Comparison of ENCODE assay signal across 8 cellular contexts in the genomic region with DNA sequence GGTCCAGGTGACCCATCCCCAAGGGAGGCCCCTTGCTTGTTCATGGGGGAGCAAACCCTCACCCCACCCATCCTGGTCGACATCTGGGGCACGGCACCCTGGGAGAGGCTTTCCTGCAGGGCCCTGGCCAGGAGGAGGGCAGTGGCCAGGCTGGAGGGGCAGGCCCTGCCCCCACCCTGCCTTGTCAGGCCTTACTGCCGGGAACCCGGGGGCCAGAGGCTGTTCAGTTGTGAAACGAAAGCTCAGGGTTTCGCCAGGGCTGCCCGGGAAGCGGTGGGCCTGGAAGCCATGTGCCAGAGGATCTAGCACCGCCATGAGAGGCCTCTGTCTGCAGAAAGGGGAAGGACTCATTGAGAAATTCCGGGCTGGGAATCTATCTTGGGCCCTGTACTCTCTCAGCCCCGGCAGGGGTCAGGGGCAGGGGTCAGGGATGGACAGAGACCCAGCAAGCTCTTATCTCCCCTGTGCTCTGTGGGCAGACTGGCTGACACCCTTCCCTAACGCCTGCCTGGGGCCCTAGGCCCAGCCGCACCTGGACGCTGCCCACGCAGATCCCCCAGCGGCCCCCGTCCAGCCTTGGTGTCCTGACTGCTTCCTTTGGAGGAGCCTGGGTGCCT. TPM values are rescaled to one million over a fixed set of nuclear protein-coding genes. Genes with fewer than 3 reads are reported as not detected.
DNase-seq lines count a peak whose midpoint lies in the region; ATAC-seq and TF ChIP-seq lines count a peak whose summit lies in the region.

No MANE protein-coding gene starts in this region.

- no peaks in the 10 kb centered on the region for H3K9me3 Mint-ChIP-seq in endodermal cell

- WGBS in endodermal cell (ENCODE audit: insufficient coverage in 1 of 2, insufficient read length in 1 of 2), 2 experiments = 88 to 89% methylated on average over 11 to 17 of the region's 17 CpGs

- H3K4me3 ChIP-seq in BLaER1 (peak overlapping the region; percentile 31; the same call in 1 of the 2 replicates), Peyer's patch (peak overlapping the region in 3 of 4 donors; percentile 1 to 18 (median 17)), endodermal cell (ENCODE audit: low read length) (no peak overlapping the region)

- H3K27me3 Mint-ChIP-seq in endodermal cell (ENCODE audit: insufficient read depth) = peaks cover 8% of the 10 kb centered on the region

- H3K4me1 Mint-ChIP-seq in endodermal cell = peaks cover 4% of the 10 kb centered on the region

- peak overlapping the region; percentile 53 for H3K27ac ChIP-seq in BLaER1
- peak overlapping the region; percentile 75 to 86 (median 76) for H3K27ac ChIP-seq in Peyer's patch
- no peak overlapping the region for H3K27ac ChIP-seq in endodermal cell (ENCODE audit: low read depth, low read length)

- peaks cover 12% of the 10 kb centered on the region for H3K27me3 ChIP-seq in BLaER1
- no peaks in the 10 kb centered on the region for H3K27me3 ChIP-seq in Peyer's patch
- peaks cover 23% of the 10 kb centered on the region for H3K27me3 ChIP-seq in endodermal cell (ENCODE audit: control insufficient read depth, insufficient read depth, low read length, poor library complexity, severe bottlenecking)

- peaks cover 9% of the 10 kb centered on the region for H3K36me3 Mint-ChIP-seq in endodermal cell (ENCODE audit: low read depth)

- peak overlapping the region; percentile 100 for H3K4me2 ChIP-seq in BLaER1

- no peak overlapping the region for H3K27ac Mint-ChIP-seq in endodermal cell

- ATAC-seq in omental fat pad (ENCODE audit: low FRiP score) (peak; percentile 10), GM18861 (IDR thresholded peaks at IDR 0.05; ENCODE audit: unreplicated experiment) (no peak)

- H3K9me3 ChIP-seq in BLaER1 = no peaks in the 10 kb centered on the region
- H3K9me3 ChIP-seq in Peyer's patch = no peaks in the 10 kb centered on the region
- H3K9me3 ChIP-seq in endodermal cell (ENCODE audit: control insufficient read depth, low read length) = no peaks in the 10 kb centered on the region

- H3K4me1 ChIP-seq in BLaER1 (peaks cover 80% of the 10 kb centered on the region), Peyer's patch (peaks cover 12 to 79% (median 51%) of the 10 kb centered on the region in 4 donors), endodermal cell (ENCODE audit: control insufficient read depth, insufficient read depth, low read length) (peaks cover 6% of the 10 kb centered on the region)

- CTCF ChIA-PET in GM10248 (lab: Yijun Ruan, JAX) = interaction anchor here (0.7 to 6.0 kb wide), 3 partner anchors 28 to 36 kb away, joined by 3 to 32 read pairs (median 6); no protein-coding TSS in a partner anchor

- H3K36me3 ChIP-seq in BLaER1 = peaks cover 30% of the 10 kb centered on the region
- peaks cover 0 to 33% (median 0%) of the 10 kb centered on the region in 3 donors for H3K36me3 ChIP-seq in Peyer's patch
- H3K36me3 ChIP-seq in endodermal cell (ENCODE audit: control insufficient read depth, insufficient read depth, low read length) = peaks cover 18% of the 10 kb centered on the region

- DNase-seq in Peyer's patch (peak; percentile 15 to 66 (median 56)), endodermal cell (peak; percentile 63), omental fat pad (ENCODE audit: low spot score) (peak; percentile 63), AG08396 (ENCODE audit: low spot score) (no peak), NCI-H345 treated with DMSO at 0.1 percent for 48 hours (lab: John Stamatoyannopoulos, UW; ENCODE audit: unreplicated experiment) (no peak), GM10248 (ENCODE audit: extremely low spot score) (no peak)

- TF ChIP-seq CTCF in Peyer's patch (IDR thresholded peaks at IDR 0.05) (no peak), endodermal cell (conservative IDR thresholded peaks at IDR 0.05) (no peak), omental fat pad (IDR thresholded peaks at IDR 0.05) (no peak), GM10248 (IDR thresholded peaks at IDR 0.05; ENCODE audit: control extremely low read depth, extremely low read depth, low read depth, missing control alignments) (no peak)

- TF ChIP-seq POLR2A in Peyer's patch (IDR thresholded peaks at IDR 0.05) = no peak

- H4K20me1 ChIP-seq in BLaER1 = peaks cover 94% of the 10 kb centered on the region

- no peak overlapping the region for H3K4me3 Mint-ChIP-seq in endodermal cell

- H3K9ac ChIP-seq in BLaER1 = peak overlapping the region; percentile 63; the same call in 1 of the 2 replicates
- H3K9ac ChIP-seq in endodermal cell (ENCODE audit: extremely low read depth, low read length, poor library complexity, severe bottlenecking) = no peak overlapping the region

- POLR2A ChIA-PET in GM10248 (lab: Yijun Ruan, JAX) = interaction anchor here (0.8 kb wide), 1 partner anchor 36 kb away, joined by 3 read pairs; no protein-coding TSS in a partner anchor

RNA-seq across cellular contexts. Expression of gene PIM3, which starts 6.3 kb away (rescaled TPM):
- total RNA-seq in Peyer's patch (100 to 1,000 TPM in 2 of 4 donors, 10 to 100 TPM in 2; 66.2 to 142 (median 105) TPM), endodermal cell (10 to 100 TPM; 31.5 to 36.6 TPM), omental fat pad (100 to 1,000 TPM in 2 of 4 donors, 10 to 100 TPM in 2; 92.2 to 174 (median 114) TPM)
- 21.6 TPM for polyA plus RNA-seq in endodermal cell (2013, experiment 1 of 2)
- 19.6 TPM for polyA plus RNA-seq in endodermal cell (2013, experiment 2 of 2)

RNA-seq across cellular contexts. Expression of gene IL17REL, which starts 45.7 kb away (rescaled TPM):
- 1 to 10 TPM in 3 of 4 donors, not detected in 1; 1.1 to 2.3 (median 1.2) TPM for total RNA-seq in Peyer's patch
- under 1 TPM in 1 of 2 donors, not detected in 1; 0.15 TPM for total RNA-seq in endodermal cell
- polyA plus RNA-seq in endodermal cell (2013, experiment 1 of 2) = not detected
- polyA plus RNA-seq in endodermal cell (2013, experiment 2 of 2) = 0.12 TPM
- not detected for total RNA-seq in omental fat pad

RNA-seq across cellular contexts. Expression of gene CRELD2, which starts 48.4 kb away (rescaled TPM):
- 10 to 100 TPM; 33.3 to 52.0 (median 41.1) TPM for total RNA-seq in Peyer's patch
- total RNA-seq in endodermal cell = 10 to 100 TPM; 39.8 to 62.9 TPM
- polyA plus RNA-seq in endodermal cell (2013, experiment 1 of 2) = 27.1 TPM
- polyA plus RNA-seq in endodermal cell (2013, experiment 2 of 2) = 27.4 TPM
- total RNA-seq in omental fat pad = 10 to 100 TPM; 30.8 to 52.4 (median 39.8) TPM

RNA-seq across cellular contexts. Expression of gene ALG12, which starts 48.6 kb away (rescaled TPM):
- 10 to 100 TPM; 17.3 to 25.5 (median 22.1) TPM for total RNA-seq in Peyer's patch
- total RNA-seq in endodermal cell = 10 to 100 TPM; 19.7 to 26.2 TPM
- polyA plus RNA-seq in endodermal cell (2013, experiment 1 of 2) = 16.2 TPM
- 12.6 TPM for polyA plus RNA-seq in endodermal cell (2013, experiment 2 of 2)
- 10 to 100 TPM; 11.7 to 21.8 (median 13.0) TPM for total RNA-seq in omental fat pad

Comparison
In these comparisons a context has a peak if more than half of its experiments do, and no peak if none do; other contexts are left out.
1. DNase-seq: peak in Peyer's patch (3 of 3), endodermal cell (single experiment) and omental fat pad (single experiment); none in AG08396 (single experiment), NCI-H345 treated with DMSO at 0.1 percent for 48 hours (single experiment) and GM10248 (single experiment).